Comparison of ENCODE assay signal across 23 cellular contexts in the genomic region with DNA sequence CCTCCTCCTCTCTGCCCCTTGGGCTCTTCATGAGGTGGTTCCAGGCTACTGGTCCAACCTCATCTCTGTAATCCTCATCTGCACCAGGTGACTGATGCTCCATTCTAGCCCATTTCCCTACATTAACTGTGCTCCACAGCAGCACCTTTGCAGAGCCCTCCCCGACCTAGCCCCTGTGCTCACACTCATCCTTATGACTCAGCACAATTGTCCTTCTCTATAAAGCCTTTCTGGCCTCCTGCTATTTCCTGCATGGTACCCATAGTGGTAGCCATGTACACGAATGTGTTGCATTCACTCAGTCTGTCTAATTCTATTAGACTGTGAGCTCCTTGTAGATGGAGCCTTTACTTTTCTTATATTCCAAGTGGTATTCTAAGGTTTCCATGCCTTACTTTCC.
"Had no signal": no experiment of that assay in that cellular context is flagged by ENCODE, and none has a peak within 500 bp of the region (broad histone marks: within the 10 kb centered on the region; RNA-seq: fewer than 3 reads in every experiment).

No MANE protein-coding gene starts in this region.

- H3K4me3 Mint-ChIP-seq: activated B cell treated with CpG ODN at 0.5 μM for 24 hours; activated CD4-positive, alpha-beta T cell treated with anti-CD3 and anti-CD28 coated beads, Interleukin-2, amount 10 ng/mL, durations not matched to agents 24 days and 14 days; activated CD8-positive, alpha-beta memory T cell treated with anti-CD3 and anti-CD28 coated beads, Interleukin-2, amount 10 ng/mL, durations not matched to agents 7 days and 5 days; activated naive CD8-positive, alpha-beta T cell treated with anti-CD3 and anti-CD28 coated beads, Interleukin-2, amount 50 U/mL, for 24 hours; activated T-cell treated with anti-CD3 and anti-CD28 coated beads, Interleukin-2, amount 50 U/mL, for 24 hours; brain; central memory CD8-positive, alpha-beta T cell had no signal

- H3K27ac Mint-ChIP-seq: activated B cell treated with CpG ODN at 0.5 μM for 24 hours; activated CD4-positive, alpha-beta T cell treated with anti-CD3 and anti-CD28 coated beads, Interleukin-2, amount 10 ng/mL, durations not matched to agents 24 days and 14 days; activated CD8-positive, alpha-beta memory T cell treated with anti-CD3 and anti-CD28 coated beads, Interleukin-2, amount 10 ng/mL, durations not matched to agents 7 days and 5 days; activated naive CD4-positive, alpha-beta T cell treated with anti-CD3 and anti-CD28 coated beads, Interleukin-2, amount 50 U/mL, for 72 hours; activated naive CD8-positive, alpha-beta T cell treated with anti-CD3 and anti-CD28 coated beads, Interleukin-2, amount 50 U/mL, for 24 hours; activated T-cell treated with anti-CD3 and anti-CD28 coated beads, Interleukin-2, amount 50 U/mL, for 24 hours; brain had no signal

- H3K9me3 Mint-ChIP-seq: activated B cell treated with CpG ODN at 0.5 μM for 24 hours; activated naive CD8-positive, alpha-beta T cell treated with anti-CD3 and anti-CD28 coated beads, Interleukin-2, amount 50 U/mL, for 24 hours; activated T-cell treated with anti-CD3 and anti-CD28 coated beads, Interleukin-2, amount 50 U/mL, for 24 hours; central memory CD8-positive, alpha-beta T cell had no signal

- H3K4me1 Mint-ChIP-seq: activated B cell treated with CpG ODN at 0.5 μM for 24 hours had no signal

- DNase-seq: activated B cell treated with CpG ODN at 0.5 μM for 24 hours; activated CD4-positive, alpha-beta T cell treated with anti-CD3 and anti-CD28 coated beads for 1 hour; activated CD4-positive, alpha-beta T cell treated with anti-CD3 and anti-CD28 coated beads, Interleukin-2, amount 10 ng/mL, durations not matched to agents 24 days and 14 days; activated CD4-positive, alpha-beta T cell treated with anti-CD3 and anti-CD28 coated beads, Interleukin-2, amount 50 U/mL, for 48 hours; activated CD8-positive, alpha-beta memory T cell treated with anti-CD3 and anti-CD28 coated beads, Interleukin-2, amount 10 ng/mL, durations not matched to agents 7 days and 5 days; activated effector memory CD4-positive, alpha-beta T cell treated with anti-CD3 and anti-CD28 coated beads, Interleukin-2, amount 50 U/mL, for 16 hours; activated naive CD4-positive, alpha-beta T cell treated with Interleukin-2 at 50 U/mL for 16 hours; activated naive CD8-positive, alpha-beta T cell treated with anti-CD3 and anti-CD28 coated beads, Interleukin-2, amount 50 U/mL, for 24 hours; activated T-cell treated with anti-CD3 and anti-CD28 coated beads, Interleukin-2, amount 50 U/mL, for 24 hours; amygdala; MM.1S; NCI-H1105; NCI-H1436; NCI-H1694 treated with DMSO at 0.1 percent for 48 hours; NCI-H2029 treated with DMSO at 0.1 percent for 48 hours; NCI-H510A treated with DMSO at 0.1 percent for 48 hours; NCI-H69; SHP77 treated with DMSO at 0.1 percent for 48 hours; T-helper 2 cell; T1000 had no signal

- H3K27me3 Mint-ChIP-seq: activated B cell treated with CpG ODN at 0.5 μM for 24 hours; activated CD4-positive, alpha-beta T cell treated with anti-CD3 and anti-CD28 coated beads, Interleukin-2, amount 10 ng/mL, durations not matched to agents 24 days and 14 days; activated CD8-positive, alpha-beta memory T cell treated with anti-CD3 and anti-CD28 coated beads, Interleukin-2, amount 10 ng/mL, durations not matched to agents 7 days and 5 days; activated naive CD8-positive, alpha-beta T cell treated with anti-CD3 and anti-CD28 coated beads, Interleukin-2, amount 50 U/mL, for 24 hours; activated T-cell treated with anti-CD3 and anti-CD28 coated beads, Interleukin-2, amount 50 U/mL, for 24 hours; central memory CD8-positive, alpha-beta T cell had no signal
